In the genomic region with DNA sequence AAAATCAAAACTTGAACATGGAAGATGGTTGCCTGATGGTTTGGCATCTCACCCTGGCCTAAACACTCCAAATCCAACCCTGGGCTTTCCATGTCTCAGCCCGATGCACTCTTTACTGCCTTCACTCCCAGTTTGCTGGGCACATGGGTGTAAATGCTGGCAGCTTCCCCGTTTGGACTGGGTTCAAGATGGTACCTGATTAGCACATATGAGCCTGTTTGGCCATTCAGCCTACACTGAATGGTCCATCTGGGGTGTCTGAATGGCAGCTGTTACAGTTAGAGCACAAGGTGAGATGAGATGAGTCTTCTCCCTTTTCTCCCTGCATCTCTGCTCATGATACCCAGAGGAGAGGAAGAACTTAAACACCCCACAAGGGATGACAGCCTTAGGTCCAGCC, we compare ENCODE assay signal across 1 cellular context.
TF ChIP-seq lines count a peak whose summit lies in the region.

No MANE protein-coding gene starts in this region.

TF ChIP-seq in GM23338, 12 proteins besides CTCF, POLR2A, EP300 and RAD21:
- TF ChIP-seq, protein P1, sequence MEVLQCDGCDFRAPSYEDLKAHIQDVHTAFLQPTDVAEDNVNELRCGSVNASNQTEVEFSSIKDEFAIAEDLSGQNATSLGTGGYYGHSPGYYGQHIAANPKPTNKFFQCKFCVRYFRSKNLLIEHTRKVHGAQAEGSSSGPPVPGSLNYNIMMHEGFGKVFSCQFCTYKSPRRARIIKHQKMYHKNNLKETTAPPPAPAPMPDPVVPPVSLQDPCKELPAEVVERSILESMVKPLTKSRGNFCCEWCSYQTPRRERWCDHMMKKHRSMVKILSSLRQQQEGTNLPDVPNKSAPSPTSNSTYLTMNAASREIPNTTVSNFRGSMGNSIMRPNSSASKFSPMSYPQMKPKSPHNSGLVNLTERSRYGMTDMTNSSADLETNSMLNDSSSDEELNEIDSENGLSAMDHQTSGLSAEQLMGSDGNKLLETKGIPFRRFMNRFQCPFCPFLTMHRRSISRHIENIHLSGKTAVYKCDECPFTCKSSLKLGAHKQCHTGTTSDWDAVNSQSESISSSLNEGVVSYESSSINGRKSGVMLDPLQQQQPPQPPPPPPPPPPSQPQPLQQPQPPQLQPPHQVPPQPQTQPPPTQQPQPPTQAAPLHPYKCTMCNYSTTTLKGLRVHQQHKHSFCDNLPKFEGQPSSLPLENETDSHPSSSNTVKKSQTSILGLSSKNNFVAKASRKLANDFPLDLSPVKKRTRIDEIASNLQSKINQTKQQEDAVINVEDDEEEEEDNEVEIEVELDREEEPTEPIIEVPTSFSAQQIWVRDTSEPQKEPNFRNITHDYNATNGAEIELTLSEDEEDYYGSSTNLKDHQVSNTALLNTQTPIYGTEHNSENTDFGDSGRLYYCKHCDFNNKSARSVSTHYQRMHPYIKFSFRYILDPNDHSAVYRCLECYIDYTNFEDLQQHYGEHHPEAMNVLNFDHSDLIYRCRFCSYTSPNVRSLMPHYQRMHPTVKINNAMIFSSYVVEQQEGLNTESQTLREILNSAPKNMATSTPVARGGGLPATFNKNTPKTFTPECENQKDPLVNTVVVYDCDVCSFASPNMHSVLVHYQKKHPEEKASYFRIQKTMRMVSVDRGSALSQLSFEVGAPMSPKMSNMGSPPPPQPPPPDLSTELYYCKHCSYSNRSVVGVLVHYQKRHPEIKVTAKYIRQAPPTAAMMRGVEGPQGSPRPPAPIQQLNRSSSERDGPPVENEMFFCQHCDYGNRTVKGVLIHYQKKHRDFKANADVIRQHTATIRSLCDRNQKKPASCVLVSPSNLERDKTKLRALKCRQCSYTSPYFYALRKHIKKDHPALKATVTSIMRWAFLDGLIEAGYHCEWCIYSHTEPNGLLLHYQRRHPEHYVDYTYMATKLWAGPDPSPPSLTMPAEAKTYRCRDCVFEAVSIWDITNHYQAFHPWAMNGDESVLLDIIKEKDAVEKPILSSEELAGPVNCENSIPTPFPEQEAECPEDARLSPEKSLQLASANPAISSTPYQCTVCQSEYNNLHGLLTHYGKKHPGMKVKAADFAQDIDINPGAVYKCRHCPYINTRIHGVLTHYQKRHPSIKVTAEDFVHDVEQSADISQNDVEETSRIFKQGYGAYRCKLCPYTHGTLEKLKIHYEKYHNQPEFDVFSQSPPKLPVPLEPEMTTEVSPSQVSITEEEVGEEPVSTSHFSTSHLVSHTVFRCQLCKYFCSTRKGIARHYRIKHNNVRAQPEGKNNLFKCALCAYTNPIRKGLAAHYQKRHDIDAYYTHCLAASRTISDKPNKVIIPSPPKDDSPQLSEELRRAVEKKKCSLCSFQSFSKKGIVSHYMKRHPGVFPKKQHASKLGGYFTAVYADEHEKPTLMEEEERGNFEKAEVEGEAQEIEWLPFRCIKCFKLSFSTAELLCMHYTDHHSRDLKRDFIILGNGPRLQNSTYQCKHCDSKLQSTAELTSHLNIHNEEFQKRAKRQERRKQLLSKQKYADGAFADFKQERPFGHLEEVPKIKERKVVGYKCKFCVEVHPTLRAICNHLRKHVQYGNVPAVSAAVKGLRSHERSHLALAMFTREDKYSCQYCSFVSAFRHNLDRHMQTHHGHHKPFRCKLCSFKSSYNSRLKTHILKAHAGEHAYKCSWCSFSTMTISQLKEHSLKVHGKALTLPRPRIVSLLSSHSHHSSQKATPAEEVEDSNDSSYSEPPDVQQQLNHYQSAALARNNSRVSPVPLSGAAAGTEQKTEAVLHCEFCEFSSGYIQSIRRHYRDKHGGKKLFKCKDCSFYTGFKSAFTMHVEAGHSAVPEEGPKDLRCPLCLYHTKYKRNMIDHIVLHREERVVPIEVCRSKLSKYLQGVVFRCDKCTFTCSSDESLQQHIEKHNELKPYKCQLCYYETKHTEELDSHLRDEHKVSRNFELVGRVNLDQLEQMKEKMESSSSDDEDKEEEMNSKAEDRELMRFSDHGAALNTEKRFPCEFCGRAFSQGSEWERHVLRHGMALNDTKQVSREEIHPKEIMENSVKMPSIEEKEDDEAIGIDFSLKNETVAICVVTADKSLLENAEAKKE (CRISPR knock-in tag; IDR thresholded peaks at IDR 0.05): no peak
- TF ChIP-seq, protein P2, sequence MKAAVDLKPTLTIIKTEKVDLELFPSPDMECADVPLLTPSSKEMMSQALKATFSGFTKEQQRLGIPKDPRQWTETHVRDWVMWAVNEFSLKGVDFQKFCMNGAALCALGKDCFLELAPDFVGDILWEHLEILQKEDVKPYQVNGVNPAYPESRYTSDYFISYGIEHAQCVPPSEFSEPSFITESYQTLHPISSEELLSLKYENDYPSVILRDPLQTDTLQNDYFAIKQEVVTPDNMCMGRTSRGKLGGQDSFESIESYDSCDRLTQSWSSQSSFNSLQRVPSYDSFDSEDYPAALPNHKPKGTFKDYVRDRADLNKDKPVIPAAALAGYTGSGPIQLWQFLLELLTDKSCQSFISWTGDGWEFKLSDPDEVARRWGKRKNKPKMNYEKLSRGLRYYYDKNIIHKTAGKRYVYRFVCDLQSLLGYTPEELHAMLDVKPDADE (IDR thresholded peaks at IDR 0.05): no peak
- TF ChIP-seq EZH2phosphoT487 (IDR thresholded peaks at IDR 0.05; ENCODE audit: unreplicated experiment) (no peak), POLR2AphosphoS5 (IDR thresholded peaks at IDR 0.05; ENCODE audit: low read depth) (no peak), JUNB (IDR thresholded peaks at IDR 0.05; ENCODE audit: unreplicated experiment) (no peak), ZNF331 (CRISPR knock-in tag; IDR thresholded peaks at IDR 0.05; ENCODE audit: low read depth) (no peak)
